Comparison of ENCODE assay signal across 1 cellular context in the genomic region with DNA sequence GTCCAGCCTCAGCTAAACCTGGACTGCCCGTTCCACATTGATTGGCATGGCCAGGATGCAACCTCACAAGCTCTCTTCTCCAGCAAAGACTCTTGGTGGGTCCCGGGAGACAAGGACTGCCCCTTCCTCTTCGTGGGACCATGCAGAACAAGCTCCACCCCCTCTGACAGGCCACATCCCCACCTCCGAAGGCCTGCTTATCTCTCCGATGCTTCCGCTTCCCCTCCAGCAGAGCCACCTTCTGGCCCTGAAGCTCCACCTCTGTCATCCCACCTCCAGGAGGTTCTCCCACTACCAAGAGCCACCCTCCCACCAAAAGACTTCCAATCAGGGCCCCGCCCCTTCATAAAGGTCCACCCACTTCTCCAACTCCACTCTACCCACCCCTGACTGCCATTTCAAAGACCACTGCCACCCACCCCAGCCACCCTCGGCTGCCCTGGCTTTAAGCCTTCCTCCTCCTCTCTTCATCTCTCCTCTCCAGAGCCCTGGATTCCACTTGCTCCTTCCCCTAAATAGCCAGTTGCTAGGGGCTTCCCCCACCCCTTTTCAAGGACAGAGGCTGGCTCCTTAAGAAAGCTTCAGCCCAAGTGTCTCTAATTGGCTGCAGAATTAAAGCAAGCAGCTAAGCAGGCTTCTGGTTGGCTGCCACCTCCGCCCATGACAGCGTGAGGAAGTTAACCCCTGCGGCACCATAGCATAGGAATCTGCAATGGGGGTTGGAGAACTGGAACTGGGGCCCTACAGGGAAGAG.
A peak's percentile ranks its signal among the peaks of the same experiment; 100 is the strongest.
TF ChIP-seq lines count a peak whose summit lies in the region.

No MANE protein-coding gene starts in this region.

TF ChIP-seq in K562, 482 proteins besides CTCF, POLR2A, EP300 and RAD21 (continued from another document and continues in another):
- no peak for TF ChIP-seq ZNF263 (CRISPR knock-in tag; IDR thresholded peaks at IDR 0.05; ENCODE audit: borderline replicate concordance)
- TF ChIP-seq ZBTB26 (CRISPR knock-in tag; IDR thresholded peaks at IDR 0.05): 0 out of 2 replicates have a peak, but pooled peaks have one; percentile 48
- TF ChIP-seq CHD1 (IDR thresholded peaks at IDR 0.05; ENCODE audit: low read length): no peak
- TF ChIP-seq, protein P1, sequence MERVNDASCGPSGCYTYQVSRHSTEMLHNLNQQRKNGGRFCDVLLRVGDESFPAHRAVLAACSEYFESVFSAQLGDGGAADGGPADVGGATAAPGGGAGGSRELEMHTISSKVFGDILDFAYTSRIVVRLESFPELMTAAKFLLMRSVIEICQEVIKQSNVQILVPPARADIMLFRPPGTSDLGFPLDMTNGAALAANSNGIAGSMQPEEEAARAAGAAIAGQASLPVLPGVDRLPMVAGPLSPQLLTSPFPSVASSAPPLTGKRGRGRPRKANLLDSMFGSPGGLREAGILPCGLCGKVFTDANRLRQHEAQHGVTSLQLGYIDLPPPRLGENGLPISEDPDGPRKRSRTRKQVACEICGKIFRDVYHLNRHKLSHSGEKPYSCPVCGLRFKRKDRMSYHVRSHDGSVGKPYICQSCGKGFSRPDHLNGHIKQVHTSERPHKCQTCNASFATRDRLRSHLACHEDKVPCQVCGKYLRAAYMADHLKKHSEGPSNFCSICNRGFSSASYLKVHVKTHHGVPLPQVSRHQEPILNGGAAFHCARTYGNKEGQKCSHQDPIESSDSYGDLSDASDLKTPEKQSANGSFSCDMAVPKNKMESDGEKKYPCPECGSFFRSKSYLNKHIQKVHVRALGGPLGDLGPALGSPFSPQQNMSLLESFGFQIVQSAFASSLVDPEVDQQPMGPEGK (CRISPR knock-in tag; IDR thresholded peaks at IDR 0.05; ENCODE audit: borderline replicate concordance): no peak
- TF ChIP-seq ZKSCAN1 (IDR thresholded peaks at IDR 0.05; ENCODE audit: low read depth, low read length): no peak
- no peak for TF ChIP-seq HMG20A (CRISPR knock-in tag; conservative IDR thresholded peaks at IDR 0.05)
- no peak for TF ChIP-seq NCOA6 (IDR thresholded peaks at IDR 0.05)
- TF ChIP-seq HOMEZ (CRISPR knock-in tag; IDR thresholded peaks at IDR 0.05): no peak
- no peak for TF ChIP-seq ZNF699 (CRISPR knock-in tag; IDR thresholded peaks at IDR 0.05; ENCODE audit: insufficient replicate concordance)
- no peak for TF ChIP-seq ZNF347 (CRISPR knock-in tag; IDR thresholded peaks at IDR 0.05; ENCODE audit: low read depth)
- TF ChIP-seq TRIM28 (IDR thresholded peaks at IDR 0.05): no peak
- peak; percentile 42 for TF ChIP-seq TBP (optimal IDR thresholded peaks at IDR 0.05; ENCODE audit: low read depth, low read length)
- TF ChIP-seq TAF7 (tag; IDR thresholded peaks at IDR 0.05): no peak
- TF ChIP-seq CHCHD3 (CRISPR knock-in tag; IDR thresholded peaks at IDR 0.05): no peak
- no peak for TF ChIP-seq PTBP1 (IDR thresholded peaks at IDR 0.05; ENCODE audit: low read depth, low read length)
- no peak for TF ChIP-seq SRSF7 (optimal IDR thresholded peaks at IDR 0.05; ENCODE audit: low read depth, low read length)
- no peak for TF ChIP-seq SIN3A (IDR thresholded peaks at IDR 0.05; ENCODE audit: borderline replicate concordance in 2 of 2, control insufficient read depth in 1 of 2, low read depth in 2 of 2, low read length in 2 of 2)
- no peak for TF ChIP-seq MCM5 (IDR thresholded peaks at IDR 0.05; ENCODE audit: low read depth)
- TF ChIP-seq, protein P2, sequence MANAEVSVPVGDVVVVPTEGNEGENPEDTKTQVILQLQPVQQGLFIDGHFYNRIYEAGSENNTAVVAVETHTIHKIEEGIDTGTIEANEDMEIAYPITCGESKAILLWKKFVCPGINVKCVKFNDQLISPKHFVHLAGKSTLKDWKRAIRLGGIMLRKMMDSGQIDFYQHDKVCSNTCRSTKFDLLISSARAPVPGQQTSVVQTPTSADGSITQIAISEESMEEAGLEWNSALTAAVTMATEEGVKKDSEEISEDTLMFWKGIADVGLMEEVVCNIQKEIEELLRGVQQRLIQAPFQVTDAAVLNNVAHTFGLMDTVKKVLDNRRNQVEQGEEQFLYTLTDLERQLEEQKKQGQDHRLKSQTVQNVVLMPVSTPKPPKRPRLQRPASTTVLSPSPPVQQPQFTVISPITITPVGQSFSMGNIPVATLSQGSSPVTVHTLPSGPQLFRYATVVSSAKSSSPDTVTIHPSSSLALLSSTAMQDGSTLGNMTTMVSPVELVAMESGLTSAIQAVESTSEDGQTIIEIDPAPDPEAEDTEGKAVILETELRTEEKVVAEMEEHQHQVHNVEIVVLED (CRISPR knock-in tag; IDR thresholded peaks at IDR 0.05): no peak
- no peak for TF ChIP-seq REST (CRISPR knock-in tag; IDR thresholded peaks at IDR 0.05; ENCODE audit: low read depth)
- TF ChIP-seq ELK3 (CRISPR knock-in tag; IDR thresholded peaks at IDR 0.05): no peak
- TF ChIP-seq RUNX1 (IDR thresholded peaks at IDR 0.05; ENCODE audit: low read depth): no peak
- TF ChIP-seq ZNF134 (CRISPR knock-in tag; conservative IDR thresholded peaks at IDR 0.05): no peak
- no peak for TF ChIP-seq ZKSCAN3 (CRISPR knock-in tag; IDR thresholded peaks at IDR 0.05)
- no peak for TF ChIP-seq ZNF57 (CRISPR knock-in tag; IDR thresholded peaks at IDR 0.05)
- no peak for TF ChIP-seq ARNT (IDR thresholded peaks at IDR 0.05)
- no peak for TF ChIP-seq ZNF224 (CRISPR knock-in tag; IDR thresholded peaks at IDR 0.05)
- no peak for TF ChIP-seq CCAR2 (IDR thresholded peaks at IDR 0.05; ENCODE audit: low read depth, low read length)
- TF ChIP-seq SMARCB1 (IDR thresholded peaks at IDR 0.05; ENCODE audit: insufficient read length, low read depth): no peak
- no peak for TF ChIP-seq TBL1XR1 (IDR thresholded peaks at IDR 0.05; ENCODE audit: low read length in 2 of 2)
- TF ChIP-seq, protein P3, sequence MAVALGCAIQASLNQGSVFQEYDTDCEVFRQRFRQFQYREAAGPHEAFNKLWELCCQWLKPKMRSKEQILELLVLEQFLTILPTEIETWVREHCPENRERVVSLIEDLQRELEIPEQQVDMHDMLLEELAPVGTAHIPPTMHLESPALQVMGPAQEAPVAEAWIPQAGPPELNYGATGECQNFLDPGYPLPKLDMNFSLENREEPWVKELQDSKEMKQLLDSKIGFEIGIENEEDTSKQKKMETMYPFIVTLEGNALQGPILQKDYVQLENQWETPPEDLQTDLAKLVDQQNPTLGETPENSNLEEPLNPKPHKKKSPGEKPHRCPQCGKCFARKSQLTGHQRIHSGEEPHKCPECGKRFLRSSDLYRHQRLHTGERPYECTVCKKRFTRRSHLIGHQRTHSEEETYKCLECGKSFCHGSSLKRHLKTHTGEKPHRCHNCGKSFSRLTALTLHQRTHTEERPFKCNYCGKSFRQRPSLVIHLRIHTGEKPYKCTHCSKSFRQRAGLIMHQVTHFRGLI (CRISPR knock-in tag; IDR thresholded peaks at IDR 0.05): no peak
- TF ChIP-seq ZNF696 (CRISPR knock-in tag; conservative IDR thresholded peaks at IDR 0.05): no peak
- TF ChIP-seq ZNF282 (CRISPR knock-in tag; IDR thresholded peaks at IDR 0.05): no peak
- TF ChIP-seq, protein P4, sequence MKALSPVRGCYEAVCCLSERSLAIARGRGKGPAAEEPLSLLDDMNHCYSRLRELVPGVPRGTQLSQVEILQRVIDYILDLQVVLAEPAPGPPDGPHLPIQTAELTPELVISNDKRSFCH (CRISPR knock-in tag; IDR thresholded peaks at IDR 0.05): no peak
- TF ChIP-seq, protein P4 (tag; IDR thresholded peaks at IDR 0.05): 0 out of 2 replicates have a peak, but pooled peaks have one; percentile 9
- TF ChIP-seq GABPA (tag; conservative IDR thresholded peaks at IDR 0.05; ENCODE audit: low read depth): peak; percentile 82
- TF ChIP-seq ZNF212 (CRISPR knock-in tag; IDR thresholded peaks at IDR 0.05): no peak
- peak; percentile 63; the same call in 1 of the 2 replicates for TF ChIP-seq TFAP4 (CRISPR knock-in tag; IDR thresholded peaks at IDR 0.05; ENCODE audit: borderline replicate concordance)
- TF ChIP-seq POLR2AphosphoS5 (IDR thresholded peaks at IDR 0.05; ENCODE audit: control insufficient read depth, insufficient read depth, low read depth, low read length): 0 out of 2 replicates have a peak, but pooled peaks have one; percentile 21
- TF ChIP-seq FOXP1 (CRISPR knock-in tag; IDR thresholded peaks at IDR 0.05): no peak
- no peak for TF ChIP-seq POLR3G (IDR thresholded peaks at IDR 0.05; ENCODE audit: extremely low read depth, insufficient read length, insufficient replicate concordance)
- TF ChIP-seq, protein P5, sequence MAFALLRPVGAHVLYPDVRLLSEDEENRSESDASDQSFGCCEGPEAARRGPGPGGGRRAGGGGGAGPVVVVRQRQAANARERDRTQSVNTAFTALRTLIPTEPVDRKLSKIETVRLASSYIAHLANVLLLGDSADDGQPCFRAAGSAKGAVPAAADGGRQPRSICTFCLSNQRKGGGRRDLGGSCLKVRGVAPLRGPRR (CRISPR knock-in tag; IDR thresholded peaks at IDR 0.05): no peak
- TF ChIP-seq SIRT6 (IDR thresholded peaks at IDR 0.05; ENCODE audit: low read depth, low read length): no peak
- TF ChIP-seq RBM22 (IDR thresholded peaks at IDR 0.05; ENCODE audit: low read depth, low read length, poor library complexity, severe bottlenecking): no peak
- TF ChIP-seq POLR3A (IDR thresholded peaks at IDR 0.05; ENCODE audit: borderline replicate concordance, extremely low read depth, insufficient read depth, insufficient read length): no peak
- peak; percentile 85 for TF ChIP-seq FOS (IDR thresholded peaks at IDR 0.05; ENCODE audit: extremely low read depth, insufficient read length)
